ENCODE assay signal across 9 cellular contexts in the genomic region with DNA sequence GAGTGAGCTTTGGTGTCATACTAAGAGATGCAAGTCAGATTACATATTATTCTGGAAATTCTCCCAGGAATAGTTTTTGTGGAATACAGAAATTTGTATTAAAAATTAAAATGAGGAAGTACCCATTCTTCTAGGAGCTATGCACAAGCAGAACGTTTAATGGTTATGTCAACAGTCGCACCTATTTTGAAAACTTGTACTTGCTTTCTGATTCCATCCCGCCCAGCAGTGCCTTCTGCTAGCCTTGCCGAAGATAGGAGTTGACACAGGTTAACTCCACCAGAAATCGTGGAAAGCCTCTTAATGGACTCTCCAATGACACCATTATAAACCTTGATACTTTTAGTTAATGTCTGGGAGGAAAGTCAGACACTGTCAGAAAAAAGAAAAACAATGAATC. TPM values are rescaled to one million over a fixed set of nuclear protein-coding genes. Genes with fewer than 3 reads are reported as not detected.
"Had no signal": no experiment of that assay in that cellular context is flagged by ENCODE, and none has a peak within 500 bp of the region (broad histone marks: within the 10 kb centered on the region; RNA-seq: fewer than 3 reads in every experiment).

No MANE protein-coding gene starts in this region.

- ATAC-seq: K562 had no signal

- DNase-seq: H9, HCEC 1CT, IMR-90, KG1 had no signal

- H3K4me3 ChIP-seq: GM23338, K562 had no signal

RNA-seq across cellular contexts. Expression of a gene that starts 6.7 kb away (rescaled TPM):
- total RNA-seq: GM23338, H1, H9, HepG2, HT1080, IMR-90, K562 had no signal
